Comparison of ENCODE assay signal across 1 cellular context in the genomic region with DNA sequence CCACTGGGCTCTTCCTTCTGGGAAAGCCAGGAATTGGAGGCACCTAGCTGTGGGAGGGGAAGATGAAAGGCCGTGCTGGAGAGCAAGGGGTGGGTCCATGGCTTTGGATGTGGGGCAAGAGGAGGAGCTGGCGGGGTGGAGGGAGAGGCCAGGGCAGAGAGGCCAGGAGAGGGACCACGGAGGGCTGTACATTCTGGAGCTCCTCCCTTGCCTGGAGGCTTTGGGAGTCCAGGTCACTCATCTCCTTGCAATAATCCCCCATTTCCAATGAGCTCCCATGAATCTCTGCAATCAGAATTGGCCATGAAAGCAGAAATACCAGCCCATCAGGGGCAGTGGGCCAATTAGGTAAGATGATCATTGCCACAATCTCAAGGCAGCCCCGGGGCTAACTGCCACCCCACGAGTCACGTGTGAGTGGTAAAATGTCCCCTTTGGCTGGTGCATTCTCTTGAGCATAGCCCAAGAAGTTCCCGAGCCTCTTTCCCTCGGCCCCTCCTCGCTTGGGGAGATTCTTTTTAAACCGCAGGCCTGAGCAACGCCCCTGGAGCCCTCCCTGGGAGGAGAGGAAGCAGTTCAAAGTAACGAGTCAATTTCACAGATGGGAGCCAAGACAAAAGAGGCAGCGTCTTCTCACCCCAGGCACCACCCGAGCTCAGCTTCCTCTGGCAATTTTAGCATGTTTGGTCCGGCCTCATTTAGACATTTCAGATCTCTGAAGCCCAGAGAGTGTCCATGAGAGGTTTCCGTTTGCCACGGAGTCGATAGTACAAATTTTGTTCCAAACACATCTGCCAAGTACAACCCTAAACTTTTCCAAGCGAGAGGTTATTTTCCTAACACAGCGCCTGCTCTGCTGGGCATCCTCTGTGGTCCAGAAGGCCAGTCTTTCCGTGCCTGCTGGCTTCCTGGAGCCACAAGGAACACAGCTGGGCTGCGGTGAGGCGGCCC.
TF ChIP-seq lines count a peak whose summit lies in the region.

No MANE protein-coding gene starts in this region.

TF ChIP-seq in HCT116, 20 proteins besides CTCF, POLR2A, EP300 and RAD21 (continued from another document):
- TF ChIP-seq EZH2phosphoT487 (IDR thresholded peaks at IDR 0.05; ENCODE audit: borderline replicate concordance) (no peak), CBX3 (IDR thresholded peaks at IDR 0.05; ENCODE audit: low read depth) (no peak), TCF7L2 (IDR thresholded peaks at IDR 0.05; ENCODE audit: borderline replicate concordance, extremely low read depth, insufficient read depth, insufficient read length) (no peak), SP1 (IDR thresholded peaks at IDR 0.05; ENCODE audit: low read depth) (no peak), FOSL1 (IDR thresholded peaks at IDR 0.05; ENCODE audit: low read depth) (no peak), ELF1 (IDR thresholded peaks at IDR 0.05; ENCODE audit: borderline replicate concordance, low read depth) (no peak), ZNF274 (IDR thresholded peaks at IDR 0.05; ENCODE audit: low read depth, low read length) (no peak), CEBPB (IDR thresholded peaks at IDR 0.05; ENCODE audit: low read depth) (no peak), ZFX (IDR thresholded peaks at IDR 0.05) (no peak), SIN3A (IDR thresholded peaks at IDR 0.05; ENCODE audit: low read depth) (no peak), REST (IDR thresholded peaks at IDR 0.05; ENCODE audit: low read depth) (no peak), EGR1 (IDR thresholded peaks at IDR 0.05; ENCODE audit: low read depth) (no peak), EZH2 (IDR thresholded peaks at IDR 0.05) (no peak), YY1 (IDR thresholded peaks at IDR 0.05; ENCODE audit: extremely low read depth, insufficient replicate concordance, low read depth, low read length) (no peak)
- TF ChIP-seq, protein P1, sequence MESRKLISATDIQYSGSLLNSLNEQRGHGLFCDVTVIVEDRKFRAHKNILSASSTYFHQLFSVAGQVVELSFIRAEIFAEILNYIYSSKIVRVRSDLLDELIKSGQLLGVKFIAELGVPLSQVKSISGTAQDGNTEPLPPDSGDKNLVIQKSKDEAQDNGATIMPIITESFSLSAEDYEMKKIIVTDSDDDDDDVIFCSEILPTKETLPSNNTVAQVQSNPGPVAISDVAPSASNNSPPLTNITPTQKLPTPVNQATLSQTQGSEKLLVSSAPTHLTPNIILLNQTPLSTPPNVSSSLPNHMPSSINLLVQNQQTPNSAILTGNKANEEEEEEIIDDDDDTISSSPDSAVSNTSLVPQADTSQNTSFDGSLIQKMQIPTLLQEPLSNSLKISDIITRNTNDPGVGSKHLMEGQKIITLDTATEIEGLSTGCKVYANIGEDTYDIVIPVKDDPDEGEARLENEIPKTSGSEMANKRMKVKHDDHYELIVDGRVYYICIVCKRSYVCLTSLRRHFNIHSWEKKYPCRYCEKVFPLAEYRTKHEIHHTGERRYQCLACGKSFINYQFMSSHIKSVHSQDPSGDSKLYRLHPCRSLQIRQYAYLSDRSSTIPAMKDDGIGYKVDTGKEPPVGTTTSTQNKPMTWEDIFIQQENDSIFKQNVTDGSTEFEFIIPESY (IDR thresholded peaks at IDR 0.05; ENCODE audit: extremely low read depth, insufficient replicate concordance, low read length) = no peak
